ENCODE assay signal across 18 cellular contexts in genomic region chr1:82604524-82604923, GRCh38.
DNase-seq lines count a peak whose midpoint lies in the region; ATAC-seq and TF ChIP-seq lines count a peak whose summit lies in the region.
"Had no signal": no experiment of that assay in that cellular context is flagged by ENCODE, and none has a peak within 500 bp of the region (broad histone marks: within the 10 kb centered on the region; RNA-seq: fewer than 3 reads in every experiment).

No MANE protein-coding gene starts in this region.

- H3K27ac Mint-ChIP-seq in endodermal cell (no peak overlapping the region), nephron (no peak overlapping the region), immature natural killer cell (no peak overlapping the region)
- H3K27ac Mint-ChIP-seq: activated CD8-positive, alpha-beta memory T cell treated with anti-CD3 and anti-CD28 coated beads, Interleukin-2, amount 10 ng/mL, durations not matched to agents 7 days and 5 days; stimulated activated naive CD8-positive, alpha-beta T cell treated with anti-CD3 and anti-CD28 coated beads, Interleukin-15, Interleukin-2, amounts not matched to agents 100 ng/mL and 50 ng/mL, for 24 hours had no signal

- no peaks in the 10 kb centered on the region for H3K4me1 Mint-ChIP-seq in endodermal cell
- no peaks in the 10 kb centered on the region for H3K4me1 Mint-ChIP-seq in nephron
- peaks cover 0 to 3% of the 10 kb centered on the region in 2 donors for H3K4me1 Mint-ChIP-seq in immature natural killer cell
- H3K4me1 Mint-ChIP-seq: activated CD8-positive, alpha-beta memory T cell treated with anti-CD3 and anti-CD28 coated beads, Interleukin-2, amount 10 ng/mL, durations not matched to agents 7 days and 5 days had no signal

- 55 to 68% methylated on average over 2 to 4 of the region's 4 CpGs for WGBS in endodermal cell (ENCODE audit: insufficient coverage in 1 of 2, insufficient read length in 1 of 2), 2 experiments

- H3K27ac ChIP-seq in endodermal cell (ENCODE audit: low read depth, low read length) = no peak overlapping the region

- H3K4me3 Mint-ChIP-seq in endodermal cell (no peak overlapping the region), nephron (no peak overlapping the region), immature natural killer cell (no peak overlapping the region)
- H3K4me3 Mint-ChIP-seq: activated CD8-positive, alpha-beta memory T cell treated with anti-CD3 and anti-CD28 coated beads, Interleukin-2, amount 10 ng/mL, durations not matched to agents 7 days and 5 days; stimulated activated naive CD8-positive, alpha-beta T cell treated with anti-CD3 and anti-CD28 coated beads, Interleukin-15, Interleukin-2, amounts not matched to agents 100 ng/mL and 50 ng/mL, for 24 hours had no signal

- H3K4me3 ChIP-seq in GM12865 (ENCODE audit: low read depth, low read length) (no peak overlapping the region), endodermal cell (ENCODE audit: low read length) (no peak overlapping the region), MG63 (no peak overlapping the region)

- H3K9me3 Mint-ChIP-seq in endodermal cell (no peaks in the 10 kb centered on the region), nephron (no peaks in the 10 kb centered on the region), immature natural killer cell (peaks cover 1 to 26% (median 7%) of the 10 kb centered on the region in 6 donors)
- H3K9me3 Mint-ChIP-seq: stimulated activated naive CD8-positive, alpha-beta T cell treated with anti-CD3 and anti-CD28 coated beads, Interleukin-15, Interleukin-2, amounts not matched to agents 100 ng/mL and 50 ng/mL, for 24 hours had no signal

- no peaks in the 10 kb centered on the region for H3K4me1 ChIP-seq in endodermal cell (ENCODE audit: control insufficient read depth, insufficient read depth, low read length)

- H3K9ac ChIP-seq in endodermal cell (ENCODE audit: extremely low read depth, low read length, poor library complexity, severe bottlenecking) = no peak overlapping the region

- H3K36me3 ChIP-seq in endodermal cell (ENCODE audit: control insufficient read depth, insufficient read depth, low read length) = no peaks in the 10 kb centered on the region
- H3K36me3 ChIP-seq in MG63 = no peaks in the 10 kb centered on the region

- H3K27me3 ChIP-seq in endodermal cell (ENCODE audit: control insufficient read depth, insufficient read depth, low read length, poor library complexity, severe bottlenecking) = no peaks in the 10 kb centered on the region
- H3K27me3 ChIP-seq in MG63 = peaks cover 2% of the 10 kb centered on the region

- H3K27me3 Mint-ChIP-seq in endodermal cell (ENCODE audit: insufficient read depth) (no peaks in the 10 kb centered on the region), nephron (ENCODE audit: low read depth) (no peaks in the 10 kb centered on the region), immature natural killer cell (ENCODE audit: low read depth in 3 of 3) (no peaks in the 10 kb centered on the region)
- H3K27me3 Mint-ChIP-seq: activated CD8-positive, alpha-beta memory T cell treated with anti-CD3 and anti-CD28 coated beads, Interleukin-2, amount 10 ng/mL, durations not matched to agents 7 days and 5 days; stimulated activated naive CD8-positive, alpha-beta T cell treated with anti-CD3 and anti-CD28 coated beads, Interleukin-15, Interleukin-2, amounts not matched to agents 100 ng/mL and 50 ng/mL, for 24 hours had no signal

- TF ChIP-seq CTCF in GM12865 (IDR thresholded peaks at IDR 0.05; ENCODE audit: insufficient read depth, low read depth, low read length, missing control alignments) = peak; percentile 31
- peak; percentile 73 for TF ChIP-seq CTCF in endodermal cell (conservative IDR thresholded peaks at IDR 0.05)
- peak in 2 of 3 experiments; percentile 23 to 50 for TF ChIP-seq CTCF in nephron (IDR thresholded peaks at IDR 0.05; ENCODE audit: unreplicated experiment in 3 of 3)
- TF ChIP-seq CTCF in omental fat pad (IDR thresholded peaks at IDR 0.05) = no peak

- H3K36me3 Mint-ChIP-seq in endodermal cell (ENCODE audit: low read depth) = no peaks in the 10 kb centered on the region
- no peaks in the 10 kb centered on the region for H3K36me3 Mint-ChIP-seq in nephron (ENCODE audit: low read depth)
- H3K36me3 Mint-ChIP-seq in immature natural killer cell = no peaks in the 10 kb centered on the region
- H3K36me3 Mint-ChIP-seq: activated CD8-positive, alpha-beta memory T cell treated with anti-CD3 and anti-CD28 coated beads, Interleukin-2, amount 10 ng/mL, durations not matched to agents 7 days and 5 days had no signal

- DNase-seq in GM12865 (ENCODE audit: low read depth) (peak; percentile 24), NOMO-1 treated with DMSO at 0.1 percent for 48 hours (lab: John Stamatoyannopoulos, UW; ENCODE audit: unreplicated experiment) (peak; percentile 22), endodermal cell (peak; percentile 74), immature natural killer cell (no peak), omental fat pad (ENCODE audit: low spot score) (no peak), dermis blood vessel endothelial cell (no peak), MG63 (no peak)
- DNase-seq: activated CD4-positive, CD25-positive, alpha-beta regulatory T cell treated with anti-CD3 and anti-CD28 coated beads, Interleukin-2, amount 50 U/mL, for 72 hours; activated CD8-positive, alpha-beta memory T cell treated with anti-CD3 and anti-CD28 coated beads, Interleukin-2, amount 10 ng/mL, durations not matched to agents 7 days and 5 days; activated gamma-delta T cell; erythroblast; KG1; NCI-H1436 treated with DMSO at 0.1 percent for 48 hours; NCI-H510A; posterior cingulate gyrus; stimulated activated CD4-positive, alpha-beta T cell treated with anti-CD3 and anti-CD28 coated beads, Interleukin-12 subunit alpha, Interleukin-12 subunit beta, amount 100 ng/mL, for 4 hours had no signal

- ATAC-seq in omental fat pad (ENCODE audit: low FRiP score) = no peak
- ATAC-seq: activated CD8-positive, alpha-beta memory T cell treated with anti-CD3 and anti-CD28 coated beads, Interleukin-2, amount 10 ng/mL, durations not matched to agents 7 days and 5 days had no signal

- H3K9me3 ChIP-seq in endodermal cell (ENCODE audit: control insufficient read depth, low read length) = no peaks in the 10 kb centered on the region
- no peaks in the 10 kb centered on the region for H3K9me3 ChIP-seq in MG63

Comparison
In these comparisons a context has a peak if more than half of its experiments do, and no peak if none do; other contexts are left out.
1. DNase-seq: peak in GM12865 (single experiment), NOMO-1 treated with DMSO at 0.1 percent for 48 hours (single experiment) and endodermal cell (single experiment); none in immature natural killer cell (0 of 3), omental fat pad (single experiment), dermis blood vessel endothelial cell (single experiment) and MG63 (single experiment).
2. CTCF ChIP-seq: peak in GM12865 (single experiment), endodermal cell (single experiment) and nephron (2 of 3); none in omental fat pad (0 of 3).